In genomic region chr6:24666616-24667377, GRCh38 we compare ENCODE assay signal across 8 cellular contexts. TPM values are rescaled to one million over a fixed set of nuclear protein-coding genes. Genes with fewer than 3 reads are reported as not detected.
A peak's percentile ranks its signal among the peaks of the same experiment; 100 is the strongest.
DNase-seq lines count a peak whose midpoint lies in the region; ATAC-seq and TF ChIP-seq lines count a peak whose summit lies in the region.

Gene ACOT13, plus strand, starts transcription at chr6:24667077. Its CDS starts 187 bp downstream, at chr6:24667264.
Gene TDP2, minus strand, starts transcription at chr6:24666899. Its CDS starts 37 bp downstream, at chr6:24666862.

- H3K36me3 ChIP-seq in OCI-LY7 (ENCODE audit: insufficient read depth, low read length) (peaks cover 38% of the 10 kb centered on the region), mucosa of rectum (ENCODE audit: control insufficient read depth in 2 of 2, insufficient read depth in 2 of 2, low read length in 2 of 2) (peaks cover 9 to 11% of the 10 kb centered on the region in 2 donors)

- POLR2A ChIA-PET in OCI-LY7 (lab: Charles Lee) = interaction anchor here (0.9 to 1.4 kb wide), 4 partner anchors 12 to 144 kb away, joined by 3 to 5 read pairs (median 4); no protein-coding TSS in a partner anchor

- peak within 1 kb of the TSS; percentile 95 to 99 for H3K9ac ChIP-seq in mucosa of rectum (ENCODE audit: low read depth in 1 of 2, low read length in 2 of 2)

- peaks cover 25% of the 10 kb centered on the region for H3K4me1 ChIP-seq in OCI-LY7 (ENCODE audit: insufficient read depth, low read length, poor library complexity, severe bottlenecking)
- H3K4me1 ChIP-seq in mucosa of rectum (ENCODE audit: control insufficient read depth in 2 of 2, insufficient read depth in 2 of 2, low read length in 2 of 2) = peaks cover 22 to 39% of the 10 kb centered on the region in 2 donors

- H3K4me2 ChIP-seq in OCI-LY7 (ENCODE audit: low read length) = peak within 1 kb of the TSS; percentile 89

- no peaks in the 10 kb centered on the region for H3K27me3 ChIP-seq in mucosa of rectum (ENCODE audit: control insufficient read depth in 2 of 2, insufficient read depth in 2 of 2, low read length in 2 of 2)

- intact Hi-C loops in OCI-LY7 (cut with micrococcal nuclease; ENCODE audit: unreplicated experiment) = loop anchor here (1.0 to 2.0 kb wide), 3 partner anchors 54 to 171 kb away; no protein-coding TSS in a partner anchor

- no peaks in the 10 kb centered on the region for H3K9me2 ChIP-seq in OCI-LY7 (ENCODE audit: insufficient read depth, low read length)

- TF ChIP-seq CTCF in OCI-LY7 (conservative IDR thresholded peaks at IDR 0.05; ENCODE audit: low read length) = peak; percentile 70
- TF ChIP-seq CTCF in epithelial cell of proximal tubule (conservative IDR thresholded peaks at IDR 0.05; ENCODE audit: low read depth, low read length) = peak; percentile 45

- H3K9me3 ChIP-seq in OCI-LY7 (ENCODE audit: low read length) (peaks cover 17% of the 10 kb centered on the region; the same call in 1 of the 2 replicates), mucosa of rectum (ENCODE audit: control insufficient read depth in 2 of 2, low read length in 2 of 2) (peaks cover 0 to 3% of the 10 kb centered on the region in 2 donors)

- peak within 1 kb of the TSS; percentile 99 for H2AFZ ChIP-seq in OCI-LY7 (ENCODE audit: low read length)

- H3K79me2 ChIP-seq in OCI-LY7 (ENCODE audit: insufficient read depth, low read depth, low read length) = peaks cover 29% of the 10 kb centered on the region

- DNase-seq in DMS114 treated with DMSO at 0.1 percent for 48 hours (lab: John Stamatoyannopoulos, UW; ENCODE audit: unreplicated experiment) (peak; percentile 94), HuH-7.5 (ENCODE audit: low spot score) (peak; percentile 62), OCI-LY7 (ENCODE audit: low spot score) (peak; percentile 98), activated T-cell treated with anti-CD3 and anti-CD28 coated beads for 24 hours (ENCODE audit: low read depth) (peak; percentile 96), epithelial cell of proximal tubule (ENCODE audit: low read depth) (peak; percentile 67)
- peak; percentile 95 for DNase-seq in stimulated activated CD8-positive, alpha-beta memory T cell treated with anti-CD3 and anti-CD28 coated beads, Interleukin-4, amount 100 ng/mL, for 48 hours

- CTCF ChIA-PET in OCI-LY7 (lab: Charles Lee; ENCODE audit: unreplicated experiment) = no interaction called here

- H3K27ac ChIP-seq in OCI-LY7 (ENCODE audit: low read depth, low read length, poor library complexity, severe bottlenecking) = peak within 1 kb of the TSS; percentile 82
- peak within 1 kb of the TSS; percentile 97 to 98 for H3K27ac ChIP-seq in mucosa of rectum (ENCODE audit: low read depth in 2 of 2, low read length in 2 of 2)

- ATAC-seq in GM21526 (IDR thresholded peaks at IDR 0.05; ENCODE audit: low FRiP score, unreplicated experiment) = peak; percentile 96

- H3K4me3 ChIP-seq in OCI-LY7 (ENCODE audit: low read depth, low read length, poor library complexity, severe bottlenecking) = peak within 1 kb of the TSS; percentile 98
- H3K4me3 ChIP-seq in epithelial cell of proximal tubule (ENCODE audit: low read depth, low read length) = peak within 1 kb of the TSS; percentile 99
- peak within 1 kb of the TSS; percentile 98 to 100 for H3K4me3 ChIP-seq in mucosa of rectum (ENCODE audit: low read length in 2 of 2)

- BruUV-seq in OCI-LY7 (replicated peaks; lab: Mats Ljungman, UMichigan) = no TSS peak

- H4K20me1 ChIP-seq in OCI-LY7 (ENCODE audit: insufficient read depth, low read length) = peaks cover 12% of the 10 kb centered on the region; the same call in 1 of the 2 replicates

RNA-seq across cellular contexts. Expression of gene ACOT13, which starts in this region (rescaled TPM):
- 4.1 and 6.7 TPM in 2 replicates for total RNA-seq in OCI-LY7 (2014; rRNA removed; shearing (Covaris generic))
- 16.4 and 19.0 TPM in 2 replicates for total RNA-seq in OCI-LY7 (2022)
- total RNA-seq in epithelial cell of proximal tubule = 5.2 and 8.5 TPM in 2 replicates

RNA-seq across cellular contexts. Expression of gene TDP2, which starts in this region (rescaled TPM):
- 22.5 and 27.2 TPM in 2 replicates for total RNA-seq in OCI-LY7 (2014; rRNA removed; shearing (Covaris generic))
- total RNA-seq in OCI-LY7 (2022) (39.4 and 39.6 TPM in 2 replicates), epithelial cell of proximal tubule (22.3 and 31.2 TPM in 2 replicates)

Comparison
In these comparisons a context has a peak if more than half of its experiments do, and no peak if none do; other contexts are left out.
1. Peak in every context shown above with its lines: DNase-seq, ATAC-seq, H3K4me3 ChIP-seq and H3K27ac ChIP-seq.